21 cellular contexts compared by ENCODE assay signal in genomic region chr6:15270402-15270801, GRCh38. TPM values are rescaled to one million over a fixed set of nuclear protein-coding genes. Genes with fewer than 3 reads are reported as not detected.
A peak's percentile ranks its signal among the peaks of the same experiment; 100 is the strongest.
DNase-seq lines count a peak whose midpoint lies in the region; ATAC-seq, FAIRE-seq and TF ChIP-seq lines count a peak whose summit lies in the region.
"Had no signal": no experiment of that assay in that cellular context is flagged by ENCODE, and none has a peak within 500 bp of the region (broad histone marks: within the 10 kb centered on the region; RNA-seq: fewer than 3 reads in every experiment).

No MANE protein-coding gene starts in this region.

- no peak for TF ChIP-seq RAD21 in HepG2 (CRISPR knock-in tag; IDR thresholded peaks at IDR 0.05)

- TF ChIP-seq CTCF in HepG2 (CRISPR knock-in tag; IDR thresholded peaks at IDR 0.05): no peak
- no peak for TF ChIP-seq CTCF in right lobe of liver (IDR thresholded peaks at IDR 0.05)
- TF ChIP-seq CTCF in neural progenitor cell (IDR thresholded peaks at IDR 0.05): no peak
- TF ChIP-seq CTCF in GM20000 (IDR thresholded peaks at IDR 0.05; ENCODE audit: extremely low read depth, missing control alignments): no peak

- H3K9ac ChIP-seq in HepG2 (ENCODE audit: insufficient read depth, low read depth, low read length) (no peak overlapping the region), neural progenitor cell (no peak overlapping the region)

- peak overlapping the region; percentile 69 for H3K27ac Mint-ChIP-seq in activated T-helper 17 cell treated with anti-CD3 and anti-CD28 coated beads, Interleukin-2, amount 50 U/mL, for 72 hours
- H3K27ac Mint-ChIP-seq in neural progenitor cell: no peak overlapping the region

- POLR2A ChIA-PET in HepG2 (lab: Yijun Ruan, JAX): no interaction called here

- no peak overlapping the region for H3K27ac ChIP-seq in HepG2 (ENCODE audit: extremely low read length, insufficient read depth, low read length)
- no peak overlapping the region for H3K27ac ChIP-seq in right lobe of liver
- no peak overlapping the region for H3K27ac ChIP-seq in neural progenitor cell
- H3K27ac ChIP-seq: A549, SK-N-MC had no signal

- peaks cover 57% of the 10 kb centered on the region for H3K4me1 Mint-ChIP-seq in activated T-helper 17 cell treated with anti-CD3 and anti-CD28 coated beads, Interleukin-2, amount 50 U/mL, for 72 hours
- H3K4me1 Mint-ChIP-seq in neural progenitor cell: peaks cover 72% of the 10 kb centered on the region

- CTCF ChIA-PET in HepG2 (lab: Yijun Ruan, JAX; ENCODE audit: low intra/inter-chr PET ratio, low total read pairs): no interaction called here

- no peaks in the 10 kb centered on the region for H3K9me3 Mint-ChIP-seq in activated T-helper 17 cell treated with anti-CD3 and anti-CD28 coated beads, Interleukin-2, amount 50 U/mL, for 72 hours
- H3K9me3 Mint-ChIP-seq in neural progenitor cell: no peaks in the 10 kb centered on the region
- H3K9me3 Mint-ChIP-seq: CD8-positive, alpha-beta memory T cell had no signal

- H4K20me1 ChIP-seq in HepG2 (ENCODE audit: insufficient read depth, low read length): 0 out of 2 replicates have a peak, but pooled peaks cover 4% of the 10 kb centered on the region
- H4K20me1 ChIP-seq in neural progenitor cell (ENCODE audit: low read depth): peaks cover 98% of the 10 kb centered on the region

- peak overlapping the region; percentile 17 for H3K4me3 Mint-ChIP-seq in activated T-helper 17 cell treated with anti-CD3 and anti-CD28 coated beads, Interleukin-2, amount 50 U/mL, for 72 hours
- H3K4me3 Mint-ChIP-seq in neural progenitor cell: peak overlapping the region; percentile 5
- H3K4me3 Mint-ChIP-seq: CD8-positive, alpha-beta memory T cell had no signal

- peaks cover 34% of the 10 kb centered on the region for H3F3A ChIP-seq in neural progenitor cell (ENCODE audit: low read depth)

- H3K4me2 ChIP-seq in HepG2 (ENCODE audit: low read depth, low read length): no peak overlapping the region
- H3K4me2 ChIP-seq in neural progenitor cell: no peak overlapping the region
- H3K4me2 ChIP-seq: A549 had no signal

- peaks cover 86% of the 10 kb centered on the region for H3K79me2 ChIP-seq in HepG2 (ENCODE audit: insufficient read depth, low read length)
- H3K79me2 ChIP-seq in neural progenitor cell (ENCODE audit: low read depth): peaks cover 100% of the 10 kb centered on the region

- no peak for FAIRE-seq in HepG2 (lab: Jason Lieb, UNC)
- FAIRE-seq: A549, D721Med, GM12892, GM18507, K562 had no signal

- H3K27me3 ChIP-seq in HepG2 (ENCODE audit: control insufficient read depth in 1 of 2, insufficient read depth in 2 of 2, low read length in 2 of 2): no peaks in the 10 kb centered on the region
- H3K27me3 ChIP-seq in right lobe of liver: no peaks in the 10 kb centered on the region
- no peaks in the 10 kb centered on the region for H3K27me3 ChIP-seq in neural progenitor cell

- no peak for DNase-seq in HepG2 (ENCODE audit: low spot score)
- no peak for DNase-seq in right lobe of liver
- no peak for DNase-seq in neural progenitor cell (ENCODE audit: low spot score)
- DNase-seq in NCI-H510A (lab: John Stamatoyannopoulos, UW): no peak
- no peak for DNase-seq in GM20000 (ENCODE audit: low spot score)
- DNase-seq: CD8-positive, alpha-beta memory T cell; HCEC 1CT; NCI-H1105 treated with DMSO at 0.1 percent for 48 hours; NCI-H1694; NCI-H2081 treated with DMSO at 0.1 percent for 48 hours; NCI-H510A treated with DMSO at 0.1 percent for 48 hours; NCI-H774; SHP77 had no signal

- TF ChIP-seq EP300 in HepG2 (IDR thresholded peaks at IDR 0.05; ENCODE audit: low read depth in 2 of 2, low read length in 2 of 2): no peak
- TF ChIP-seq EP300 in HepG2 (CRISPR knock-in tag; IDR thresholded peaks at IDR 0.05; ENCODE audit: borderline replicate concordance): no peak

- H3K9me3 ChIP-seq in HepG2 (ENCODE audit: low read length): no peaks in the 10 kb centered on the region
- no peaks in the 10 kb centered on the region for H3K9me3 ChIP-seq in right lobe of liver
- H3K9me3 ChIP-seq in neural progenitor cell (ENCODE audit: low read depth): no peaks in the 10 kb centered on the region
- H3K9me3 ChIP-seq: A549 had no signal

- WGBS in HepG2 (ENCODE audit: low lambda C conversion rate): 91% methylated on average over 2 of the region's 2 CpGs
- 72% methylated on average over 2 of the region's 2 CpGs for WGBS in right lobe of liver (ENCODE audit: insufficient coverage, low coverage, low lambda C conversion rate, missing lambda C conversion rate)

- peaks cover 65% of the 10 kb centered on the region for H3K4me1 ChIP-seq in HepG2 (ENCODE audit: insufficient read depth, low read length)
- peaks cover 0 to 33% (median 11%) of the 10 kb centered on the region in 4 donors for H3K4me1 ChIP-seq in right lobe of liver
- peaks cover 48% of the 10 kb centered on the region for H3K4me1 ChIP-seq in neural progenitor cell

- H3K36me3 ChIP-seq in HepG2 (replicated peaks in 1 of 2; ENCODE audit: control insufficient read depth in 1 of 2, insufficient read depth in 2 of 2, low read length in 2 of 2) (no peaks in the 10 kb centered on the region), right lobe of liver (no peaks in the 10 kb centered on the region), neural progenitor cell (no peaks in the 10 kb centered on the region)

- TF ChIP-seq POLR2A in HepG2 (IDR thresholded peaks at IDR 0.05; ENCODE audit: insufficient read depth in 1 of 2, low read depth in 2 of 2, low read length in 2 of 2) (no peak), right lobe of liver (IDR thresholded peaks at IDR 0.05) (no peak)

- H3K36me3 Mint-ChIP-seq in activated T-helper 17 cell treated with anti-CD3 and anti-CD28 coated beads, Interleukin-2, amount 50 U/mL, for 72 hours (ENCODE audit: low read depth): peaks cover 94% of the 10 kb centered on the region
- peaks cover 8% of the 10 kb centered on the region for H3K36me3 Mint-ChIP-seq in neural progenitor cell

- no TSS peak for BruUV-seq in HepG2 (replicated peaks; lab: Mats Ljungman, UMichigan)

- in situ Hi-C loops in HepG2 (cut with HindIII; ENCODE audit: extremely low pct_ligation_motif_present, low pct_unique_long_range_greater_than_20kb): no loop called here

- H3K4me3 ChIP-seq in HepG2 (replicated peaks in 1 of 3; ENCODE audit: insufficient read depth in 1 of 3, low read depth in 2 of 3, low read length in 3 of 3): no peak overlapping the region
- no peak overlapping the region for H3K4me3 ChIP-seq in right lobe of liver
- H3K4me3 ChIP-seq in neural progenitor cell: no peak overlapping the region
- H3K4me3 ChIP-seq: A549, K562, SK-N-MC had no signal

- H3K27me3 Mint-ChIP-seq in activated T-helper 17 cell treated with anti-CD3 and anti-CD28 coated beads, Interleukin-2, amount 50 U/mL, for 72 hours: no peaks in the 10 kb centered on the region
- H3K27me3 Mint-ChIP-seq in neural progenitor cell (ENCODE audit: insufficient read depth, low read depth): no peaks in the 10 kb centered on the region
- H3K27me3 Mint-ChIP-seq: CD8-positive, alpha-beta memory T cell had no signal

- no peak overlapping the region for H2AFZ ChIP-seq in HepG2 (ENCODE audit: low read length)
- H2AFZ ChIP-seq in neural progenitor cell (replicated peaks): no peak overlapping the region

- intact Hi-C loops in HepG2 (cut with micrococcal nuclease; ENCODE audit: unreplicated experiment): no loop called here
- intact Hi-C loops in right lobe of liver (cut with DNase I): no loop called here

- ATAC-seq in HepG2 (no peak), right lobe of liver (no peak), GM19324 (IDR thresholded peaks at IDR 0.05; ENCODE audit: low FRiP score, unreplicated experiment) (no peak)
- no peak for ATAC-seq in activated T-helper 17 cell treated with anti-CD3 and anti-CD28 coated beads, Interleukin-2, amount 50 U/mL, for 72 hours (replicated peaks)
- ATAC-seq: A549, K562 had no signal

TF ChIP-seq in HepG2, 621 proteins besides CTCF, POLR2A, EP300 and RAD21 (continues in another document):
- peak; percentile 24; the same call in 1 of the 2 replicates for TF ChIP-seq THRA (CRISPR knock-in tag; IDR thresholded peaks at IDR 0.05; ENCODE audit: borderline replicate concordance)

RNA-seq across cellular contexts. Expression of gene JARID2, which starts 24.5 kb away (rescaled TPM):
- total RNA-seq in HepG2 (2016; rRNA removed; fragmentation: Illumina TruSeq; extraction: Trizol): 10.0 and 10.3 TPM in 2 replicates
- 1.0 and 1.4 TPM in 2 replicates for total RNA-seq in HepG2 (2016; cell fraction: cytosol; rRNA removed; fragmentation: Illumina TruSeq; extraction: Trizol; ENCODE audit: low read depth)
- 9.6 and 10.6 TPM in 2 replicates for total RNA-seq in HepG2 (2016; cell fraction: insoluble cytoplasmic fraction; rRNA removed; fragmentation: Illumina TruSeq; extraction: Trizol)
- total RNA-seq in HepG2 (2016; cell fraction: membrane; rRNA removed; fragmentation: Illumina TruSeq; extraction: Trizol): 2.7 and 2.8 TPM in 2 replicates
- total RNA-seq in HepG2 (2016; cell fraction: nucleus; rRNA removed; fragmentation: Illumina TruSeq; extraction: Trizol): 10.4 and 13.0 TPM in 2 replicates
- polyA plus RNA-seq in HepG2 (2011; rRNA removed): 7.5 TPM in 2 replicates
- 5.9 and 6.7 TPM in 2 replicates for polyA plus RNA-seq in HepG2 (2011; cell fraction: cytosol; rRNA removed)
- 11.8 and 13.9 TPM in 2 replicates for polyA plus RNA-seq in HepG2 (2011; cell fraction: nucleus; rRNA removed)
- 7.9 and 9.2 TPM in 2 replicates for polyA plus RNA-seq in HepG2 (2012)
- 0.23 and 0.37 TPM in 2 replicates for polyA plus RNA-seq in HepG2 (2016; cell fraction: cytosol; fragmentation: Illumina TruSeq; extraction: Trizol; ENCODE audit: low read depth)
- 8.5 and 10.1 TPM in 2 replicates for polyA plus RNA-seq in HepG2 (2016; cell fraction: insoluble cytoplasmic fraction; fragmentation: Illumina TruSeq; extraction: Trizol; ENCODE audit: low read depth)
- polyA plus RNA-seq in HepG2 (2016; cell fraction: membrane; fragmentation: Illumina TruSeq; extraction: Trizol; ENCODE audit: low read depth): 1.2 and 1.3 TPM in 2 replicates
- polyA plus RNA-seq in HepG2 (2016; cell fraction: nucleus; fragmentation: Illumina TruSeq; extraction: Trizol; ENCODE audit: insufficient read depth, low read depth): 13.6 and 14.4 TPM in 2 replicates
- 8.4 and 12.4 TPM in 2 replicates for polyA minus RNA-seq in HepG2 (2011; rRNA and poly(A)+ RNA removed; ENCODE audit: low replicate concordance)
- 8.4 TPM in 2 replicates for polyA minus RNA-seq in HepG2 (2011; cell fraction: cytosol; rRNA and poly(A)+ RNA removed)
- polyA minus RNA-seq in HepG2 (2011; cell fraction: nucleus; rRNA and poly(A)+ RNA removed): 20.6 and 22.3 TPM in 2 replicates
- total RNA-seq in right lobe of liver: 1 to 10 TPM; 2.5 to 3.9 (median 3.0) TPM
- total RNA-seq in activated T-helper 17 cell treated with anti-CD3 and anti-CD28 coated beads, Interleukin-2, amount 50 U/mL, for 72 hours: 10 to 100 TPM; 20.7 to 50.3 TPM
- 38.9 and 45.8 TPM in 2 replicates for total RNA-seq in neural progenitor cell (ENCODE audit: low replicate concordance)
